In the genomic region with DNA sequence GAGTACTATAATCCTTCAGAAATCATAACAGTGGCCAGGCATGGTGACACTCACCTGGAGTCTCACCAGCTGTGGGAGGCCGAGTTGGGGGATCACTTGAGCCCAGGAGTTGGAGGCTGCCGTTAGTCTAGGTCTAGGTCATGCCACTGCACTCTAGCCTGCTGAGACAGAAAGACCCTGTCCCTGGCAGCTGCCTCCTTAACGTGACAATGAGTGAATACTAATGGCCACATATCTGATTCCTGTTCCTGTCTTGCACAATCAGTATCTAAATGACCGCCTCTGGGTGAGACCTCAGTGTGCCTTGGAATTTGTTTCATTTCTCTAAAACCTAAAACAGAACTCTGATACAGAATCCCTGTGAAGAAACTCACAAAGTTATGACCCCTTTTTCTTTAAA, we compare ENCODE assay signal across 17 cellular contexts.
A peak's percentile ranks its signal among the peaks of the same experiment; 100 is the strongest.
DNase-seq lines count a peak whose midpoint lies in the region; ATAC-seq and TF ChIP-seq lines count a peak whose summit lies in the region.
"Had no signal": no experiment of that assay in that cellular context is flagged by ENCODE, and none has a peak within 500 bp of the region (broad histone marks: within the 10 kb centered on the region; RNA-seq: fewer than 3 reads in every experiment).

No MANE protein-coding gene starts in this region.

- H3K27me3 ChIP-seq in left lung (no peaks in the 10 kb centered on the region), upper lobe of right lung (no peaks in the 10 kb centered on the region), PC-3 (ENCODE audit: low read length) (no peaks in the 10 kb centered on the region)
- H3K27me3 ChIP-seq: BLaER1 had no signal

- no peaks in the 10 kb centered on the region for H3K9me3 ChIP-seq in left lung
- H3K9me3 ChIP-seq in upper lobe of right lung: no peaks in the 10 kb centered on the region
- no peaks in the 10 kb centered on the region for H3K9me3 ChIP-seq in mucosa of descending colon
- H3K9me3 ChIP-seq in PC-3 (ENCODE audit: low read length): no peaks in the 10 kb centered on the region
- H3K9me3 ChIP-seq: BLaER1, SJCRH30 had no signal

- H3K9me2 ChIP-seq in PC-3 (replicated peaks; ENCODE audit: low read length): no peaks in the 10 kb centered on the region

- H3K27ac ChIP-seq in left lung (no peak overlapping the region), upper lobe of right lung (no peak overlapping the region), PC-3 (ENCODE audit: low read length) (no peak overlapping the region)
- H3K27ac ChIP-seq: BLaER1, GM23248, SJCRH30 had no signal

- no peak overlapping the region for H3K4me2 ChIP-seq in PC-3 (ENCODE audit: low read length)
- H3K4me2 ChIP-seq: BLaER1 had no signal

- H3F3A ChIP-seq in PC-3 (ENCODE audit: low read length, unreplicated experiment): no peaks in the 10 kb centered on the region

- intact Hi-C loops in Right ventricle myocardium inferior (cut with DNase I) (no loop called here), cardiac septum (cut with DNase I) (no loop called here), left lung (cut with DNase I) (no loop called here), upper lobe of right lung (cut with DNase I) (no loop called here), mucosa of descending colon (cut with DNase I, micrococcal nuclease) (no loop called here), PC-3 (cut with micrococcal nuclease) (no loop called here)

- POLR2A ChIA-PET in PC-3 (lab: Charles Lee; ENCODE audit: unreplicated experiment): interaction anchor here (0.6 kb wide), 1 partner anchor 16 kb away, joined by 3 read pairs; no protein-coding TSS in a partner anchor

- CTCF ChIA-PET in PC-3 (lab: Charles Lee): no interaction called here

- H4K20me1 ChIP-seq in PC-3 (ENCODE audit: low read length): no peaks in the 10 kb centered on the region
- H4K20me1 ChIP-seq: BLaER1 had no signal

- H3K4me3 ChIP-seq in left lung (no peak overlapping the region), upper lobe of right lung (no peak overlapping the region), mucosa of descending colon (no peak overlapping the region), PC-3 (ENCODE audit: low read length) (no peak overlapping the region)
- H3K4me3 ChIP-seq: BLaER1, GM23248, SJCRH30 had no signal

- no peak overlapping the region for H2AFZ ChIP-seq in PC-3 (ENCODE audit: low read length)
- H2AFZ ChIP-seq: GM23248 had no signal

- BruUV-seq in PC-3 (replicated peaks; lab: Mats Ljungman, UMichigan): no TSS peak

- TF ChIP-seq CTCF in left lung (IDR thresholded peaks at IDR 0.05): no peak
- no peak for TF ChIP-seq CTCF in upper lobe of right lung (IDR thresholded peaks at IDR 0.05)
- TF ChIP-seq CTCF in mucosa of descending colon (IDR thresholded peaks at IDR 0.05): no peak
- no peak for TF ChIP-seq CTCF in PC-3 (conservative IDR thresholded peaks at IDR 0.05; ENCODE audit: low read depth, low read length)

- H3K9ac ChIP-seq in PC-3 (ENCODE audit: low read length): no peak overlapping the region
- H3K9ac ChIP-seq: BLaER1, GM23248 had no signal

- ATAC-seq in Right ventricle myocardium inferior (peak; percentile 13), left lung (peak; percentile 26), upper lobe of right lung (peak; percentile 49), mucosa of descending colon (no peak), PC-3 (no peak)
- ATAC-seq: HCT116 had no signal

- no peak for DNase-seq in Right ventricle myocardium inferior (ENCODE audit: missing footprints)
- no peak for DNase-seq in cardiac septum (ENCODE audit: low spot score)
- peak; percentile 65 for DNase-seq in NOMO-1 treated with dmso at 0.1 percent for 144 hours (lab: John Stamatoyannopoulos, UW; ENCODE audit: unreplicated experiment)
- DNase-seq in left lung: no peak
- DNase-seq in upper lobe of right lung: no peak
- DNase-seq in mucosa of descending colon: no peak
- DNase-seq in PC-3: no peak
- DNase-seq in HuH-7 (ENCODE audit: low spot score): no peak
- DNase-seq: 8988T, DMS79 treated with DMSO at 0.1 percent for 48 hours, GM23248, NCI-H1417, NCI-H1930, NCI-H69, SJCRH30 had no signal

- no peaks in the 10 kb centered on the region for H3K79me2 ChIP-seq in PC-3 (ENCODE audit: low read length)

- H3K36me3 ChIP-seq in left lung: no peaks in the 10 kb centered on the region
- H3K36me3 ChIP-seq in upper lobe of right lung: no peaks in the 10 kb centered on the region
- no peaks in the 10 kb centered on the region for H3K36me3 ChIP-seq in mucosa of descending colon (ENCODE audit: low read depth)
- H3K36me3 ChIP-seq in PC-3 (ENCODE audit: low read depth, low read length): no peaks in the 10 kb centered on the region
- H3K36me3 ChIP-seq: BLaER1, SJCRH30 had no signal

- H3K4me1 ChIP-seq in left lung: peaks cover 0 to 4% of the 10 kb centered on the region in 2 donors
- H3K4me1 ChIP-seq in upper lobe of right lung: no peaks in the 10 kb centered on the region
- H3K4me1 ChIP-seq in mucosa of descending colon (ENCODE audit: low read depth): no peaks in the 10 kb centered on the region
- H3K4me1 ChIP-seq in PC-3 (ENCODE audit: insufficient read depth, low read length): no peaks in the 10 kb centered on the region
- H3K4me1 ChIP-seq: BLaER1, SJCRH30 had no signal

Comparison
In these comparisons a context has a peak if more than half of its experiments do, and no peak if none do; other contexts are left out.
1. ATAC-seq: peak in Right ventricle myocardium inferior (single experiment), left lung (single experiment) and upper lobe of right lung (single experiment); none in mucosa of descending colon (single experiment) and PC-3 (single experiment).